12 cellular contexts compared by ENCODE assay signal in the genomic region with DNA sequence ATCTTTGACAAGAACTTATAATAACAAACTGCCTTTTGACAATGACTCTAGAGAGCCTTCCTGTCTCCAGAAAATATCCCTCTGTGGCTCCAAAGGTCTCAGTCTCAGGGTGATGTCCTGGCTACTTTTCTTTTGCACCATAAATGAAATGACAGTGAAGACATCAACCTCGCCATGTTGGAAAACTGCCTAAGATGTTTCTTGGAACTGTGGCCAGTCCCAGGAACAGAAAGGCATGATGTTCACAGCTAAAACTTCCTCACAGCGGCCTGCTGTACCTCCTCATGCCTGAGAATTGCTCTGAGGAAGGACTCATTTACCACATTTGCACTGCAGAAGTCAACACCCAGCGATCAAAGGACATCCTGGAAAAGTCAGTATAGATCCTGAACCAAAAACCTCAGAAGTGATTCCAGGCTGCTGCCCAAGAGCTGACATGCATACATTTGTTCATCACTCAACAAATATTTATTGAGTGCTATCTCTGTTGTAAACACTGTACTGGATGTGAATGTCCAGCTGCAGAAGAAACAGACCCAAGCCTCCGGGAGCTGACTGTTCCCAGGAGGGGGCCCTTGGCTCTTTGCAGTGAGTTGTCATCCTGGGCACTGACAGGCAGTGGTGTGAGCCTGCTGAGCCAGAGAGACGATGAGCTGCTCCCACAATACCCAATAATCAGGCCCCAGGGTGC.
DNase-seq lines count a peak whose midpoint lies in the region; TF ChIP-seq lines count a peak whose summit lies in the region.
"Had no signal": no experiment of that assay in that cellular context is flagged by ENCODE, and none has a peak within 500 bp of the region (broad histone marks: within the 10 kb centered on the region; RNA-seq: fewer than 3 reads in every experiment).

No MANE protein-coding gene starts in this region.

- 58% methylated on average over 5 of the region's 5 CpGs for WGBS in suprapubic skin

- TF ChIP-seq CTCF in suprapubic skin (IDR thresholded peaks at IDR 0.05): no peak

- H3K27me3 ChIP-seq in adipocyte (replicated peaks; ENCODE audit: control insufficient read depth, insufficient read depth, low read length): no peaks in the 10 kb centered on the region
- no peaks in the 10 kb centered on the region for H3K27me3 ChIP-seq in stomach smooth muscle (ENCODE audit: control insufficient read depth in 1 of 2, insufficient read depth in 2 of 2, low read length in 2 of 2)
- no peaks in the 10 kb centered on the region for H3K27me3 ChIP-seq in suprapubic skin
- H3K27me3 ChIP-seq: adrenal gland, ovary had no signal

- DNase-seq in NCI-H2227 (lab: John Stamatoyannopoulos, UW; ENCODE audit: unreplicated experiment) (peak; percentile 31), NCI-H2227 treated with DMSO at 0.1 percent for 48 hours (lab: John Stamatoyannopoulos, UW) (no peak), adipocyte (ENCODE audit: low read depth) (peak; percentile 13), islet precursor cell (peak; percentile 79), ecto neural progenitor cell (ENCODE audit: low spot score) (no peak), occipital lobe (lab: John Stamatoyannopoulos, UW) (no peak), suprapubic skin (ENCODE audit: low spot score in 2 of 2) (no peak)
- DNase-seq: activated CD4-positive, alpha-beta T cell treated with anti-CD3 and anti-CD28 coated beads for 1 hour; ovary; stimulated activated CD8-positive, alpha-beta memory T cell treated with anti-CD3 and anti-CD28 coated beads, Interleukin-4, amount 100 ng/mL, for 48 hours had no signal

- no peaks in the 10 kb centered on the region for H3K36me3 ChIP-seq in adipocyte (ENCODE audit: control insufficient read depth, insufficient read depth, low read length, severe bottlenecking)
- no peaks in the 10 kb centered on the region for H3K36me3 ChIP-seq in stomach smooth muscle (ENCODE audit: control insufficient read depth in 2 of 2, insufficient read depth in 2 of 2, low read length in 2 of 2)
- H3K36me3 ChIP-seq in suprapubic skin: no peaks in the 10 kb centered on the region
- H3K36me3 ChIP-seq: adrenal gland, ovary had no signal

- no peaks in the 10 kb centered on the region for H3K9me3 ChIP-seq in adipocyte (ENCODE audit: control insufficient read depth, low read length)
- H3K9me3 ChIP-seq in stomach smooth muscle (ENCODE audit: control insufficient read depth in 2 of 2, low read length in 2 of 2): no peaks in the 10 kb centered on the region
- H3K9me3 ChIP-seq in suprapubic skin: no peaks in the 10 kb centered on the region
- H3K9me3 ChIP-seq: adrenal gland, ovary had no signal

- no peak overlapping the region for H3K4me3 ChIP-seq in adipocyte (ENCODE audit: low read length)
- no peak overlapping the region for H3K4me3 ChIP-seq in stomach smooth muscle (ENCODE audit: low read length in 2 of 2)
- no peak overlapping the region for H3K4me3 ChIP-seq in suprapubic skin
- H3K4me3 ChIP-seq: adrenal gland, ovary had no signal

- H3K4me1 ChIP-seq in adipocyte (ENCODE audit: control insufficient read depth, insufficient read depth, low read length) (peaks cover 31% of the 10 kb centered on the region), stomach smooth muscle (ENCODE audit: control insufficient read depth, insufficient read depth, low read length) (peaks cover 17% of the 10 kb centered on the region), suprapubic skin (peaks cover 14% of the 10 kb centered on the region)

- no peak for TF ChIP-seq EP300 in suprapubic skin (IDR thresholded peaks at IDR 0.05)

- TF ChIP-seq POLR2A in suprapubic skin (IDR thresholded peaks at IDR 0.05): no peak

- H3K9ac ChIP-seq in adipocyte (ENCODE audit: low read length) (peak overlapping the region; percentile 9), stomach smooth muscle (ENCODE audit: low read length in 2 of 2) (no peak overlapping the region)

- H3K27ac ChIP-seq in stomach smooth muscle (ENCODE audit: low read length): peak overlapping the region; percentile 18
- no peak overlapping the region for H3K27ac ChIP-seq in suprapubic skin
- H3K27ac ChIP-seq: ovary had no signal

Comparison
In these comparisons a context has a peak if more than half of its experiments do, and no peak if none do; other contexts are left out.
1. DNase-seq: peak in NCI-H2227 (single experiment), adipocyte (single experiment) and islet precursor cell (single experiment); none in NCI-H2227 treated with DMSO at 0.1 percent for 48 hours (single experiment), ecto neural progenitor cell (single experiment), occipital lobe (single experiment) and suprapubic skin (0 of 2).